2 cellular contexts compared by ENCODE assay signal in the genomic region with DNA sequence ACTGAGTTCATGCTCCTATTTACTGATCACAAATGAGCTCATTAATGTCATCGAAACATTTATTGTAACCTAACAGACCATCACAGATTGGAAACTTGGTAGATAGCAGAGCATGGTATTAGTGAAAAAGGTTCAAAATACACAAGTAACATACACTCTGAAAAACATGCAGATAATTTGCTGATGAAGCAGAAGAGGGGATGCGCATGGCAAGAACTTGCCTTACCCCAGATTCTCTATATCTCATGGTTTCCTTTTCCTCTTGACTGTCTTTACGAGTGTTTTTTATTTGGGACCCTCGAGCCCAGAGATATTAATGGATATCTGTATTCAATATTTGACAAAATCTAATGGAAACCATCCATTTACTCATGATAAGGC.
TF ChIP-seq lines count a peak whose summit lies in the region.

No MANE protein-coding gene starts in this region.

TF ChIP-seq in HepG2, 621 proteins besides CTCF, POLR2A, EP300 and RAD21 (continues in another document):
- TF ChIP-seq, protein P1, sequence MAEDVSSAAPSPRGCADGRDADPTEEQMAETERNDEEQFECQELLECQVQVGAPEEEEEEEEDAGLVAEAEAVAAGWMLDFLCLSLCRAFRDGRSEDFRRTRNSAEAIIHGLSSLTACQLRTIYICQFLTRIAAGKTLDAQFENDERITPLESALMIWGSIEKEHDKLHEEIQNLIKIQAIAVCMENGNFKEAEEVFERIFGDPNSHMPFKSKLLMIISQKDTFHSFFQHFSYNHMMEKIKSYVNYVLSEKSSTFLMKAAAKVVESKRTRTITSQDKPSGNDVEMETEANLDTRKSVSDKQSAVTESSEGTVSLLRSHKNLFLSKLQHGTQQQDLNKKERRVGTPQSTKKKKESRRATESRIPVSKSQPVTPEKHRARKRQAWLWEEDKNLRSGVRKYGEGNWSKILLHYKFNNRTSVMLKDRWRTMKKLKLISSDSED (CRISPR knock-in tag; IDR thresholded peaks at IDR 0.05) = no peak
- TF ChIP-seq SRSF1 (optimal IDR thresholded peaks at IDR 0.05; ENCODE audit: low read depth, low read length) (no peak), SNAI1 (CRISPR knock-in tag; IDR thresholded peaks at IDR 0.05; ENCODE audit: borderline replicate concordance) (no peak), ZNF580 (CRISPR knock-in tag; IDR thresholded peaks at IDR 0.05; ENCODE audit: borderline replicate concordance, low read depth) (no peak), PHF8 (CRISPR knock-in tag; IDR thresholded peaks at IDR 0.05) (no peak), SMARCE1 (IDR thresholded peaks at IDR 0.05; ENCODE audit: borderline replicate concordance) (no peak), DBP (CRISPR knock-in tag; IDR thresholded peaks at IDR 0.05; ENCODE audit: not compliant biosample characterization) (no peak), AGO2 (optimal IDR thresholded peaks at IDR 0.05; ENCODE audit: low read depth, low read length) (peak; percentile 14), LRRFIP1 (CRISPR knock-in tag; conservative IDR thresholded peaks at IDR 0.05) (no peak), ZNF768 (CRISPR knock-in tag; IDR thresholded peaks at IDR 0.05) (no peak), ARID2 (CRISPR knock-in tag; IDR thresholded peaks at IDR 0.05; ENCODE audit: borderline replicate concordance) (no peak), FOXJ3 (CRISPR knock-in tag; IDR thresholded peaks at IDR 0.05; ENCODE audit: borderline replicate concordance) (no peak), MAFK (conservative IDR thresholded peaks at IDR 0.05 in 1 of 2, IDR thresholded peaks at IDR 0.05 in 1 of 2; ENCODE audit: low read length in 2 of 2) (peak; percentile 82 to 84), XRCC5 (optimal IDR thresholded peaks at IDR 0.05; ENCODE audit: low read length) (no peak), GFI1 (CRISPR knock-in tag; IDR thresholded peaks at IDR 0.05; ENCODE audit: borderline replicate concordance) (no peak), NRL (CRISPR knock-in tag; IDR thresholded peaks at IDR 0.05; ENCODE audit: borderline replicate concordance) (no peak), ZFP82 (CRISPR knock-in tag; IDR thresholded peaks at IDR 0.05; ENCODE audit: borderline replicate concordance) (no peak), SIN3A (IDR thresholded peaks at IDR 0.05; ENCODE audit: borderline replicate concordance, low read depth, low read length) (no peak), MAFF (IDR thresholded peaks at IDR 0.05; ENCODE audit: low read depth, low read length) (peak; percentile 73)
- TF ChIP-seq, protein P2, sequence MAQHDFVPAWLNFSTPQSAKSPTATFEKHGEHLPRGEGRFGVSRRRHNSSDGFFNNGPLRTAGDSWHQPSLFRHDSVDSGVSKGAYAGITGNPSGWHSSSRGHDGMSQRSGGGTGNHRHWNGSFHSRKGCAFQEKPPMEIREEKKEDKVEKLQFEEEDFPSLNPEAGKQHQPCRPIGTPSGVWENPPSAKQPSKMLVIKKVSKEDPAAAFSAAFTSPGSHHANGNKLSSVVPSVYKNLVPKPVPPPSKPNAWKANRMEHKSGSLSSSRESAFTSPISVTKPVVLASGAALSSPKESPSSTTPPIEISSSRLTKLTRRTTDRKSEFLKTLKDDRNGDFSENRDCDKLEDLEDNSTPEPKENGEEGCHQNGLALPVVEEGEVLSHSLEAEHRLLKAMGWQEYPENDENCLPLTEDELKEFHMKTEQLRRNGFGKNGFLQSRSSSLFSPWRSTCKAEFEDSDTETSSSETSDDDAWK (CRISPR knock-in tag; IDR thresholded peaks at IDR 0.05) = no peak

TF ChIP-seq in H1, 55 proteins besides CTCF, POLR2A, EP300 and RAD21:
- TF ChIP-seq MAFK (IDR thresholded peaks at IDR 0.05; ENCODE audit: low read depth, low read length) = 0 out of 2 replicates have a peak, but pooled peaks have one; percentile 17
- no peak for TF ChIP-seq RXRA (IDR thresholded peaks at IDR 0.05; ENCODE audit: insufficient read depth, low read depth, low read length)
- no peak for TF ChIP-seq POLR2AphosphoS5 (IDR thresholded peaks at IDR 0.05; ENCODE audit: low read depth, low read length)
